In genomic region chr3:126267976-126268615, GRCh38 we compare ENCODE assay signal across 10 cellular contexts.
A peak's percentile ranks its signal among the peaks of the same experiment; 100 is the strongest.
DNase-seq lines count a peak whose midpoint lies in the region; ATAC-seq and TF ChIP-seq lines count a peak whose summit lies in the region.
"Had no signal": no experiment of that assay in that cellular context is flagged by ENCODE, and none has a peak within 500 bp of the region (broad histone marks: within the 10 kb centered on the region; RNA-seq: fewer than 3 reads in every experiment).

No MANE protein-coding gene starts in this region.

- peaks cover 25% of the 10 kb centered on the region for H3K27me3 ChIP-seq in transverse colon

- no peaks in the 10 kb centered on the region for H3K36me3 Mint-ChIP-seq in nephron (ENCODE audit: low read depth)
- H3K36me3 Mint-ChIP-seq in T-helper 17 cell (ENCODE audit: low read depth), result peaks cover 4% of the 10 kb centered on the region
- no peaks in the 10 kb centered on the region for H3K36me3 Mint-ChIP-seq in activated CD4-positive, alpha-beta T cell treated with anti-CD3 and anti-CD28 coated beads, Interleukin-2, amount 10 ng/mL, durations not matched to agents 7 days and 5 days (ENCODE audit: low read depth)

- no peaks in the 10 kb centered on the region for H3K9me3 ChIP-seq in transverse colon
- no peaks in the 10 kb centered on the region for H3K9me3 ChIP-seq in T-helper 17 cell (ENCODE audit: control insufficient read depth, low read length, poor library complexity, severe bottlenecking)

- H3K4me3 ChIP-seq in WI38 (ENCODE audit: low read depth, low read length) (peak overlapping the region; percentile 50), epithelial cell of proximal tubule (ENCODE audit: low read depth, low read length) (peak overlapping the region; percentile 52), transverse colon (peak overlapping the region in 1 of 4 donors; percentile 38)

- CTCF ChIA-PET in activated CD4-positive, alpha-beta T cell treated with anti-CD3 and anti-CD28 coated beads, Interleukin-2, amount 10 ng/mL, durations not matched to agents 7 days and 5 days (lab: Charles Lee), result no interaction called here

- H3K4me3 Mint-ChIP-seq in nephron (peak overlapping the region; percentile 79 to 83 (median 83)), T-helper 17 cell (no peak overlapping the region)
- H3K4me3 Mint-ChIP-seq in activated CD4-positive, alpha-beta T cell treated with anti-CD3 and anti-CD28 coated beads, Interleukin-2, amount 10 ng/mL, durations not matched to agents 7 days and 5 days, result no peak overlapping the region

- H3K4me1 Mint-ChIP-seq in nephron (peaks cover 6% of the 10 kb centered on the region), T-helper 17 cell (peaks cover 4% of the 10 kb centered on the region)
- no peaks in the 10 kb centered on the region for H3K4me1 Mint-ChIP-seq in activated CD4-positive, alpha-beta T cell treated with anti-CD3 and anti-CD28 coated beads, Interleukin-2, amount 10 ng/mL, durations not matched to agents 7 days and 5 days

- H3K9me3 Mint-ChIP-seq in nephron, result no peaks in the 10 kb centered on the region
- no peaks in the 10 kb centered on the region for H3K9me3 Mint-ChIP-seq in activated CD4-positive, alpha-beta T cell treated with anti-CD3 and anti-CD28 coated beads, Interleukin-2, amount 10 ng/mL, durations not matched to agents 7 days and 5 days

- H3K27me3 Mint-ChIP-seq in nephron (ENCODE audit: low read depth) (peaks cover 9% of the 10 kb centered on the region), T-helper 17 cell (peaks cover 60% of the 10 kb centered on the region)
- H3K27me3 Mint-ChIP-seq in activated CD4-positive, alpha-beta T cell treated with anti-CD3 and anti-CD28 coated beads, Interleukin-2, amount 10 ng/mL, durations not matched to agents 7 days and 5 days, result peaks cover 23% of the 10 kb centered on the region

- in situ Hi-C loops in transverse colon (cut with MboI; ENCODE audit: low pct_ligation_motif_present in 1 of 4, low pct_unique_long_range_greater_than_20kb in 1 of 4, low sequenced_read_pairs in 3 of 4), result no loop called here

- no peaks in the 10 kb centered on the region for H3K36me3 ChIP-seq in transverse colon

- TF ChIP-seq CTCF in WI38 (IDR thresholded peaks at IDR 0.05; ENCODE audit: low read depth, low read length) (no peak), epithelial cell of proximal tubule (conservative IDR thresholded peaks at IDR 0.05; ENCODE audit: low read depth, low read length) (no peak), nephron (IDR thresholded peaks at IDR 0.05; ENCODE audit: unreplicated experiment in 3 of 3) (no peak), transverse colon (IDR thresholded peaks at IDR 0.05) (no peak)

- no peak for TF ChIP-seq POLR2A in transverse colon (IDR thresholded peaks at IDR 0.05)

- DNase-seq in epithelial cell of proximal tubule (ENCODE audit: low read depth) (no peak), transverse colon (no peak), SW 1271 (lab: John Stamatoyannopoulos, UW) (no peak), T-helper 17 cell (no peak), NCI-H524 (lab: John Stamatoyannopoulos, UW) (no peak)
- DNase-seq in activated CD4-positive, alpha-beta T cell treated with anti-CD3 and anti-CD28 coated beads, Interleukin-2, amount 10 ng/mL, durations not matched to agents 7 days and 5 days, result no peak
- DNase-seq: activated gamma-delta T cell, GF-D8 had no signal

- intact Hi-C loops in transverse colon (cut with DNase I; ENCODE audit: low total_unique reads), result loop anchor here (10.0 kb wide), 1 partner anchor 87 kb away; the partner anchor contains the start of gene KLF15

- TF ChIP-seq EP300 in transverse colon (IDR thresholded peaks at IDR 0.05; ENCODE audit: low read depth), result no peak

- WGBS in transverse colon (ENCODE audit: low coverage in 1 of 2), 2 donors, result 65 to 76% methylated on average over 7 to 15 of the region's 15 CpGs

- peaks cover 6 to 32% (median 12%) of the 10 kb centered on the region in 4 donors for H3K4me1 ChIP-seq in transverse colon

- ATAC-seq in T-helper 17 cell, result no peak

- H3K27ac ChIP-seq in transverse colon, result peak overlapping the region; percentile 71 to 86 (median 72)

- H3K27ac Mint-ChIP-seq in nephron (peak overlapping the region in 2 of 3 experiments; percentile 75 to 85), T-helper 17 cell (no peak overlapping the region)
- H3K27ac Mint-ChIP-seq in activated CD4-positive, alpha-beta T cell treated with anti-CD3 and anti-CD28 coated beads, Interleukin-2, amount 10 ng/mL, durations not matched to agents 7 days and 5 days, result no peak overlapping the region

- POLR2A ChIA-PET in activated CD4-positive, alpha-beta T cell treated with anti-CD3 and anti-CD28 coated beads, Interleukin-2, amount 10 ng/mL, durations not matched to agents 7 days and 5 days (lab: Charles Lee), result no interaction called here

Comparison
In these comparisons a context has a peak if more than half of its experiments do, and no peak if none do; other contexts are left out.
1. H3K27ac Mint-ChIP-seq: peak in nephron (2 of 3); none in T-helper 17 cell (single experiment) and activated CD4-positive, alpha-beta T cell treated with anti-CD3 and anti-CD28 coated beads, Interleukin-2, amount 10 ng/mL, durations not matched to agents 7 days and 5 days (single experiment).
2. H3K4me3 Mint-ChIP-seq: peak in nephron (3 of 3); none in T-helper 17 cell (single experiment) and activated CD4-positive, alpha-beta T cell treated with anti-CD3 and anti-CD28 coated beads, Interleukin-2, amount 10 ng/mL, durations not matched to agents 7 days and 5 days (single experiment).